ENCODE assay signal across 1 cellular context in genomic region chrX:67213686-67214085, GRCh38.
A peak's percentile ranks its signal among the peaks of the same experiment; 100 is the strongest.
TF ChIP-seq lines count a peak whose summit lies in the region.

No MANE protein-coding gene starts in this region.

TF ChIP-seq in HEK293, 187 proteins besides CTCF, POLR2A, EP300 and RAD21 (continued from another document):
- TF ChIP-seq ZBTB11 (tag by site-specific recombination; conservative IDR thresholded peaks at IDR 0.05; ENCODE audit: low read depth) (peak; percentile 83), ZNF664 (tag by site-specific recombination; IDR thresholded peaks at IDR 0.05) (0 out of 2 replicates have a peak, but pooled peaks have one; percentile 19), ZNF518A (tag by site-specific recombination; conservative IDR thresholded peaks at IDR 0.05; ENCODE audit: low read depth) (peak; percentile 78), ZNF704 (tag by site-specific recombination; IDR thresholded peaks at IDR 0.05) (0 out of 2 replicates have a peak, but pooled peaks have one; percentile 43), ZNF555 (tag by site-specific recombination; conservative IDR thresholded peaks at IDR 0.05) (peak; percentile 96), ZNF404 (tag by site-specific recombination; IDR thresholded peaks at IDR 0.05) (0 out of 2 replicates have a peak, but pooled peaks have one; percentile 21), ZNF266 (tag by site-specific recombination; IDR thresholded peaks at IDR 0.05; ENCODE audit: low read depth) (peak; percentile 82), ZNF341 (tag by site-specific recombination; IDR thresholded peaks at IDR 0.05; ENCODE audit: low read depth) (0 out of 2 replicates have a peak, but pooled peaks have one; percentile 11)
